8 cellular contexts compared by ENCODE assay signal in the genomic region with DNA sequence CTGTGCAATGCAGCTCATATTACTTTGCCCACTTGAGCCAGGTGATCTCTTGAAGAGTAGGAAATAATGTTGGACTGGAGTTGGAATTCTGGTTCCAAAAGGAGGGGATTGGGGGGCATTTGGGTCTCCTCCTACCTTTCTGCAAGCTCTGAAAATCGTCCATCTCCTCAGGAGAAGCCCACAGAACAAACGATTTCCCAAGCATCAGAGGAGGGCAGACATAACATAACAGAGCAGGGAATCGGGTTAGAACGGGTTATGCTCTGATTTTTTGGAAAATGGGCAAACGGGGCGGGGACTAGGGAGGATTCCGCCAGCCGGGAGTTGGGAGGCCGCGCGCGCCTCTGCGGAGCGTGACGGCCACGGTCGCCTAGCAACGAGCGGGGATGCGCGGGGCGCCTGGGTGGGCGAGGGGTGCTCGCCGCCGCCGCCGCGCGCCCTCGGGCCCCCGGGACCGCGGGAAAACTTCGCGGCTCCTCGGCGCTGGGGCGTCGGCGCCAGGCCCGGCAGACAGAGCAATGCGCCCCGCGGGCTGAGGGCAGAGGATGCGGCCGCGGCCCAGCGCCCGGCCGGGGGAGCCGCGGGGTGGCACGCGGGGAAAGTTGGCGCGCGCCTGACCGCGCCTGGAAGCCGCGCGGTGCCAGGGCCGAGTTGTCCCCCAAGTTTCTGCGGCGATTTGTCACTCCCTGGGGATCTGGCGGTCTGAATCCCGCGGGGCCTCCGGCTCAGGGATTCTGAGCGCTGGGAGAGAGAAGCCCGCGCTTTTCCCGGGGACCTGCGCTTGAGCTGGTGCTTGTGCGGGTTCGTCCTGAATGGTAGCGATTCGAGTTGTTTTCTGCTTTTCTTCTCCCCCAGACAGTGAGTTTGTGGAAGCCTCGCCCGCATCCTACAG. TPM values are rescaled to one million over a fixed set of nuclear protein-coding genes. Genes with fewer than 3 reads are reported as not detected.
DNase-seq lines count a peak whose midpoint lies in the region; ATAC-seq and TF ChIP-seq lines count a peak whose summit lies in the region.

No MANE protein-coding gene starts in this region.

- BruUV-seq in PC-9 (replicated peaks; lab: Mats Ljungman, UMichigan) = no TSS peak

- H3K27me3 ChIP-seq in PC-9 (ENCODE audit: insufficient read depth, low read depth) = no peaks in the 10 kb centered on the region
- peaks cover 24% of the 10 kb centered on the region for H3K27me3 ChIP-seq in ectodermal cell (ENCODE audit: control insufficient read depth, insufficient read depth, low read length, poor library complexity, severe bottlenecking)
- H3K27me3 ChIP-seq in mesendoderm (ENCODE audit: insufficient read depth, low read length, poor library complexity) = no peaks in the 10 kb centered on the region
- H3K27me3 ChIP-seq in tibial nerve = no peaks in the 10 kb centered on the region

- H3K4me1 ChIP-seq in PC-9 (replicated peaks; ENCODE audit: insufficient read depth) (peaks cover 85% of the 10 kb centered on the region), ectodermal cell (ENCODE audit: control insufficient read depth, insufficient read depth, low read length) (peaks cover 16% of the 10 kb centered on the region), mesendoderm (ENCODE audit: control insufficient read depth, low read depth, low read length) (peaks cover 25% of the 10 kb centered on the region), tibial nerve (peaks cover 0 to 17% (median 0%) of the 10 kb centered on the region in 4 donors)

- TF ChIP-seq POLR2A in tibial nerve (IDR thresholded peaks at IDR 0.05) = no peak

- H2BK15ac ChIP-seq in mesendoderm (replicated peaks; ENCODE audit: low read depth) = no peak overlapping the region

- H4K5ac ChIP-seq in mesendoderm (ENCODE audit: low read length) = no peak overlapping the region

- ATAC-seq in GM19463 (IDR thresholded peaks at IDR 0.05; ENCODE audit: unreplicated experiment) = peak; percentile 43

- H3F3A ChIP-seq in PC-9 (ENCODE audit: insufficient read depth, low read depth) = peaks cover 44% of the 10 kb centered on the region

- H3K79me2 ChIP-seq in PC-9 (ENCODE audit: low read depth) = peaks cover 43% of the 10 kb centered on the region
- H3K79me2 ChIP-seq in mesendoderm (ENCODE audit: control insufficient read depth, insufficient read depth, low read length) = peaks cover 5% of the 10 kb centered on the region

- POLR2A ChIA-PET in PC-9 (lab: Charles Lee; ENCODE audit: unreplicated experiment) = interaction anchor here (0.6 kb wide), 1 partner anchor 29 kb away, joined by 5 read pairs; no protein-coding TSS in a partner anchor

- H3K4ac ChIP-seq in mesendoderm (ENCODE audit: low read depth, low read length) = peak overlapping the region; percentile 22

- peak overlapping the region; percentile 79 for H3K9ac ChIP-seq in mesendoderm (ENCODE audit: low read length)

- no peak overlapping the region for H4K8ac ChIP-seq in mesendoderm (ENCODE audit: low read depth, low read length)

- H4K20me1 ChIP-seq in PC-9 (ENCODE audit: insufficient read depth) = no peaks in the 10 kb centered on the region

- DNase-seq in AG09309 (ENCODE audit: low read depth) = no peak
- DNase-seq in PC-9 = no peak
- DNase-seq in mesendoderm = peak; percentile 65
- peak in 1 of 2 donors; percentile 40 for DNase-seq in tibial nerve (ENCODE audit: low spot score in 2 of 2)
- DNase-seq in NAMALWA (ENCODE audit: low spot score) = no peak
- no peak for DNase-seq in mucosa of gallbladder (ENCODE audit: low spot score)

- no peaks in the 10 kb centered on the region for H3K9me2 ChIP-seq in PC-9 (ENCODE audit: insufficient read depth)

- no peak for TF ChIP-seq CTCF in AG09309 (IDR thresholded peaks at IDR 0.05; ENCODE audit: control insufficient read depth, insufficient read depth, low read depth, low read length, missing control alignments)
- no peak for TF ChIP-seq CTCF in PC-9 (conservative IDR thresholded peaks at IDR 0.05)
- no peak for TF ChIP-seq CTCF in tibial nerve (IDR thresholded peaks at IDR 0.05)

- H3K4me3 ChIP-seq in AG09309 (ENCODE audit: control insufficient read depth, low read depth, low read length) = peak overlapping the region; percentile 66
- H3K4me3 ChIP-seq in PC-9 = peak overlapping the region; percentile 93
- H3K4me3 ChIP-seq in ectodermal cell (ENCODE audit: insufficient read depth, low read depth, low read length) = peak overlapping the region; percentile 47
- H3K4me3 ChIP-seq in mesendoderm (ENCODE audit: low read length) = peak overlapping the region; percentile 66
- peak overlapping the region; percentile 38 to 77 (median 49) for H3K4me3 ChIP-seq in tibial nerve

- peak overlapping the region; percentile 95 for H2AFZ ChIP-seq in PC-9

- no peaks in the 10 kb centered on the region for H3K36me3 ChIP-seq in PC-9 (ENCODE audit: low read depth)
- no peaks in the 10 kb centered on the region for H3K36me3 ChIP-seq in ectodermal cell (ENCODE audit: control insufficient read depth, insufficient read depth, low read length)
- H3K36me3 ChIP-seq in mesendoderm (ENCODE audit: control insufficient read depth, insufficient read depth, low read length) = no peaks in the 10 kb centered on the region
- H3K36me3 ChIP-seq in tibial nerve = no peaks in the 10 kb centered on the region

- no peak for TF ChIP-seq EP300 in tibial nerve (IDR thresholded peaks at IDR 0.05)

- peaks cover 3% of the 10 kb centered on the region for H3K79me1 ChIP-seq in mesendoderm (ENCODE audit: low read length)

- H3K27ac ChIP-seq in PC-9 (peak overlapping the region; percentile 48), ectodermal cell (ENCODE audit: insufficient read depth, low read depth, low read length, poor library complexity, severe bottlenecking) (no peak overlapping the region), mesendoderm (ENCODE audit: low read depth, low read length) (no peak overlapping the region), tibial nerve (peak overlapping the region in 2 of 4 donors; percentile 45 to 70)

- H3K18ac ChIP-seq in mesendoderm (ENCODE audit: low read length) = peak overlapping the region; percentile 84

- H3K56ac ChIP-seq in mesendoderm (ENCODE audit: low read length) = peak overlapping the region; percentile 90

- peak overlapping the region; percentile 95 for H3K23ac ChIP-seq in mesendoderm (ENCODE audit: low read length)

- H2BK120ac ChIP-seq in mesendoderm (ENCODE audit: low read depth, low read length) = peak overlapping the region; percentile 30

- CTCF ChIA-PET in PC-9 (lab: Charles Lee) = interaction anchor here (0.6 to 1.6 kb wide), 5 partner anchors 15 to 240 kb away, joined by 3 to 4 read pairs (median 4); no protein-coding TSS in a partner anchor

- peak overlapping the region; percentile 20 for H2AK5ac ChIP-seq in mesendoderm (ENCODE audit: low read length)

- intact Hi-C loops in PC-9 (cut with micrococcal nuclease; ENCODE audit: unreplicated experiment) = no loop called here

- H3K4me2 ChIP-seq in PC-9 (peak overlapping the region; percentile 98), mesendoderm (ENCODE audit: low read length) (peak overlapping the region; percentile 94)

- no peaks in the 10 kb centered on the region for H3K9me3 ChIP-seq in PC-9 (ENCODE audit: insufficient read depth, low read depth)
- no peaks in the 10 kb centered on the region for H3K9me3 ChIP-seq in ectodermal cell (ENCODE audit: control insufficient read depth, low read length)
- H3K9me3 ChIP-seq in tibial nerve = no peaks in the 10 kb centered on the region

- no peak overlapping the region for H2BK5ac ChIP-seq in mesendoderm (ENCODE audit: low read length)

- 2% methylated on average over 81 of the region's 81 CpGs for WGBS in ectodermal cell, 2 experiments
- WGBS in mesendoderm (ENCODE audit: extremely low coverage, insufficient coverage, low lambda C conversion rate) = no CpG with 5 or more reads among the region's 81 CpGs
- WGBS in tibial nerve, 2 donors = 1 to 2% methylated on average over 36 to 81 of the region's 81 CpGs

RNA-seq across cellular contexts. Expression of gene AMOTL1, which starts 27.8 kb away (rescaled TPM):
- total RNA-seq in PC-9 (2021) = 48.0 and 60.5 TPM in 2 replicates
- polyA plus RNA-seq in ectodermal cell (2013, experiment 1 of 4) = 26.8 TPM
- polyA plus RNA-seq in ectodermal cell (2013, experiment 2 of 4) = 30.2 TPM
- 17.9 TPM for polyA plus RNA-seq in ectodermal cell (2013, experiment 3 of 4)
- 18.9 TPM for polyA plus RNA-seq in ectodermal cell (2013, experiment 4 of 4)
- 37.8 TPM for polyA plus RNA-seq in mesendoderm (2013, experiment 1 of 2)
- polyA plus RNA-seq in mesendoderm (2013, experiment 2 of 2) = 36.9 TPM
- total RNA-seq in tibial nerve = 10 to 100 TPM; 46.5 to 58.0 (median 51.9) TPM
- 54.3 TPM for total RNA-seq in mucosa of gallbladder
